ENCODE assay signal across 26 cellular contexts in genomic region chrX:31126205-31126604, GRCh38. TPM values are rescaled to one million over a fixed set of nuclear protein-coding genes. Genes with fewer than 3 reads are reported as not detected.
A peak's percentile ranks its signal among the peaks of the same experiment; 100 is the strongest.
DNase-seq lines count a peak whose midpoint lies in the region; ATAC-seq, FAIRE-seq and TF ChIP-seq lines count a peak whose summit lies in the region.
"Had no signal": no experiment of that assay in that cellular context is flagged by ENCODE, and none has a peak within 500 bp of the region (broad histone marks: within the 10 kb centered on the region; RNA-seq: fewer than 3 reads in every experiment).

No MANE protein-coding gene starts in this region.

- ATAC-seq in HG03520 (IDR thresholded peaks at IDR 0.05; ENCODE audit: unreplicated experiment) (no peak), HG03108 (IDR thresholded peaks at IDR 0.05; ENCODE audit: unreplicated experiment) (no peak), GM21576 (IDR thresholded peaks at IDR 0.05; ENCODE audit: unreplicated experiment) (no peak)
- ATAC-seq: activated CD4-positive, alpha-beta T cell treated with anti-CD3 and anti-CD28 coated beads for 36 hours; body of pancreas; foreskin keratinocyte; left lobe of liver; stimulated activated naive B cell treated with anti-CD40 and anti-IgM and Interleukin-4, amounts not matched to agents 10 μg/mL and 1 μg/mL and 100 μg/mL, for 72 hours had no signal

- H3K27me3 ChIP-seq in astrocyte (ENCODE audit: insufficient read depth, low read length) = no peaks in the 10 kb centered on the region
- H3K27me3 ChIP-seq: body of pancreas, foreskin keratinocyte, upper lobe of left lung had no signal

- no peak overlapping the region for H3K4me3 Mint-ChIP-seq in astrocyte (ENCODE audit: unreplicated experiment)
- H3K4me3 Mint-ChIP-seq: activated CD4-positive, alpha-beta T cell treated with anti-CD3 and anti-CD28 coated beads for 36 hours; CD4-positive, alpha-beta memory T cell; stimulated activated naive B cell treated with anti-CD40 and anti-IgM and Interleukin-4, amounts not matched to agents 10 μg/mL and 1 μg/mL and 100 μg/mL, for 72 hours had no signal

- H3K4me1 ChIP-seq in astrocyte (ENCODE audit: insufficient read depth, low read length) = peaks cover 3% of the 10 kb centered on the region
- H3K4me1 ChIP-seq: body of pancreas, foreskin keratinocyte, upper lobe of left lung had no signal

- H3K27ac ChIP-seq in astrocyte (ENCODE audit: low read depth, low read length) = peak overlapping the region; percentile 63
- H3K27ac ChIP-seq: body of pancreas, foreskin keratinocyte, upper lobe of left lung had no signal

- no peaks in the 10 kb centered on the region for H4K20me1 ChIP-seq in astrocyte (ENCODE audit: insufficient read depth, low read length)

- peak; percentile 6 for DNase-seq in NCI-H748 (lab: John Stamatoyannopoulos, UW; ENCODE audit: unreplicated experiment)
- no peak for DNase-seq in NCI-H748 treated with DMSO at 0.1 percent for 48 hours (lab: John Stamatoyannopoulos, UW)
- DNase-seq in astrocyte (ENCODE audit: low read depth) = peak; percentile 81
- peak; percentile 28 for DNase-seq in fibroblast of villous mesenchyme (ENCODE audit: low read depth)
- DNase-seq in urothelium cell line (ENCODE audit: low spot score) = peak; percentile 3
- DNase-seq: activated CD4-positive, alpha-beta T cell treated with anti-CD3 and anti-CD28 coated beads for 36 hours; activated CD8-positive, alpha-beta memory T cell treated with anti-CD3 and anti-CD28 coated beads, Interleukin-2, amount 50 U/mL, for 4 hours; activated gamma-delta T cell treated with Interleukin-2 at 50 U/mL for 16 hours; body of pancreas; CD4-positive, alpha-beta memory T cell; DMS79 treated with DMSO at 0.1 percent for 48 hours; Kasumi-1; NCI-H187; NCI-H524; stimulated activated naive B cell treated with anti-CD40 and anti-IgM and Interleukin-4, amounts not matched to agents 10 μg/mL and 1 μg/mL and 100 μg/mL, for 72 hours; T1000; upper lobe of left lung had no signal

- H3K79me2 ChIP-seq in astrocyte (ENCODE audit: insufficient read depth, low read length) = no peaks in the 10 kb centered on the region

- no peaks in the 10 kb centered on the region for H3K27me3 Mint-ChIP-seq in astrocyte (ENCODE audit: low read depth, unreplicated experiment)
- H3K27me3 Mint-ChIP-seq: CD4-positive, alpha-beta memory T cell; progenitor cell of endocrine pancreas; stimulated activated naive B cell treated with anti-CD40 and anti-IgM and Interleukin-4, amounts not matched to agents 10 μg/mL and 1 μg/mL and 100 μg/mL, for 72 hours had no signal

- H3K36me3 Mint-ChIP-seq in astrocyte (ENCODE audit: low read depth, unreplicated experiment) = no peaks in the 10 kb centered on the region
- H3K36me3 Mint-ChIP-seq: CD4-positive, alpha-beta memory T cell had no signal

- peak overlapping the region; percentile 82 for H3K27ac Mint-ChIP-seq in astrocyte (ENCODE audit: unreplicated experiment)
- H3K27ac Mint-ChIP-seq: activated CD4-positive, alpha-beta T cell treated with anti-CD3 and anti-CD28 coated beads for 36 hours; CD4-positive, alpha-beta memory T cell; progenitor cell of endocrine pancreas; stimulated activated naive B cell treated with anti-CD40 and anti-IgM and Interleukin-4, amounts not matched to agents 10 μg/mL and 1 μg/mL and 100 μg/mL, for 72 hours had no signal

- peaks cover 7% of the 10 kb centered on the region for H3K4me1 Mint-ChIP-seq in astrocyte (ENCODE audit: low read depth, unreplicated experiment)
- H3K4me1 Mint-ChIP-seq: activated CD4-positive, alpha-beta T cell treated with anti-CD3 and anti-CD28 coated beads for 36 hours; CD4-positive, alpha-beta memory T cell had no signal

- peak; percentile 95 for FAIRE-seq in astrocyte (lab: Jason Lieb, UNC)
- no peak for FAIRE-seq in urothelium cell line (lab: Jason Lieb, UNC)
- FAIRE-seq: A204.1 had no signal

- H2AFZ ChIP-seq in astrocyte (ENCODE audit: low read depth, low read length) = peak overlapping the region; percentile 10

- H3K9me3 Mint-ChIP-seq in astrocyte (ENCODE audit: unreplicated experiment) = no peaks in the 10 kb centered on the region
- H3K9me3 Mint-ChIP-seq: stimulated activated naive B cell treated with anti-CD40 and anti-IgM and Interleukin-4, amounts not matched to agents 10 μg/mL and 1 μg/mL and 100 μg/mL, for 72 hours had no signal

- no peak for TF ChIP-seq CTCF in astrocyte (IDR thresholded peaks at IDR 0.05; ENCODE audit: insufficient read depth, low read depth, low read length)
- no peak for TF ChIP-seq CTCF in fibroblast of villous mesenchyme (IDR thresholded peaks at IDR 0.05; ENCODE audit: insufficient read depth, low read depth, low read length)

- H3K9ac ChIP-seq in astrocyte (ENCODE audit: low read length) = peak overlapping the region; percentile 41

- no peaks in the 10 kb centered on the region for H3K9me3 ChIP-seq in astrocyte (ENCODE audit: insufficient read depth, low read depth, low read length)
- H3K9me3 ChIP-seq: body of pancreas, upper lobe of left lung had no signal

- H3K4me2 ChIP-seq in astrocyte (ENCODE audit: low read length) = peak overlapping the region; percentile 77

- peak overlapping the region; percentile 28 for H3K4me3 ChIP-seq in astrocyte (ENCODE audit: insufficient read depth, low read depth, low read length)
- H3K4me3 ChIP-seq in fibroblast of villous mesenchyme (ENCODE audit: low read depth, low read length) = no peak overlapping the region
- H3K4me3 ChIP-seq: body of pancreas, upper lobe of left lung had no signal

- H3K36me3 ChIP-seq in astrocyte (ENCODE audit: insufficient read depth, low read length) = no peaks in the 10 kb centered on the region
- H3K36me3 ChIP-seq: upper lobe of left lung had no signal

RNA-seq across cellular contexts. Expression of gene FTHL17, which starts 54.4 kb away (rescaled TPM):
- not detected in 2 replicates for total RNA-seq in astrocyte
- total RNA-seq in fibroblast of villous mesenchyme = not detected in 2 replicates
- total RNA-seq: activated CD4-positive, alpha-beta T cell treated with anti-CD3 and anti-CD28 coated beads for 36 hours; body of pancreas; CD4-positive, alpha-beta memory T cell; foreskin keratinocyte; left lobe of liver; OCI-LY7; progenitor cell of endocrine pancreas; SK-MEL-5; upper lobe of left lung had no signal
